In genomic region chr9:118529624-118530214, GRCh38 we compare ENCODE assay signal across 14 cellular contexts.
DNase-seq lines count a peak whose midpoint lies in the region; ATAC-seq, FAIRE-seq and TF ChIP-seq lines count a peak whose summit lies in the region.
"Had no signal": no experiment of that assay in that cellular context is flagged by ENCODE, and none has a peak within 500 bp of the region (broad histone marks: within the 10 kb centered on the region; RNA-seq: fewer than 3 reads in every experiment).

No MANE protein-coding gene starts in this region.

- H3K4me3 ChIP-seq in osteoblast (ENCODE audit: insufficient read depth, low read length) (no peak overlapping the region), MM.1S (ENCODE audit: low read length) (no peak overlapping the region)
- H3K4me3 ChIP-seq: esophagus squamous epithelium had no signal

- TF ChIP-seq CTCF in osteoblast (IDR thresholded peaks at IDR 0.05; ENCODE audit: extremely low read depth, low read depth, low read length), result no peak
- no peak for TF ChIP-seq CTCF in MM.1S (IDR thresholded peaks at IDR 0.05; ENCODE audit: low read length)

- no peaks in the 10 kb centered on the region for H3F3A ChIP-seq in MM.1S (ENCODE audit: insufficient read depth, low read length)

- H3K27ac ChIP-seq in osteoblast (ENCODE audit: low read depth, low read length) (no peak overlapping the region), MM.1S (ENCODE audit: low read length) (no peak overlapping the region)
- H3K27ac ChIP-seq: VCaP had no signal

- ATAC-seq in GM18909 (IDR thresholded peaks at IDR 0.05; ENCODE audit: poor library complexity, unreplicated experiment) (peak; percentile 95), GM21576 (IDR thresholded peaks at IDR 0.05; ENCODE audit: unreplicated experiment) (peak; percentile 82), HG03135 (IDR thresholded peaks at IDR 0.05; ENCODE audit: unreplicated experiment) (peak; percentile 81)
- ATAC-seq: Panc1 had no signal

- peak overlapping the region; percentile 3 for H3K4me2 ChIP-seq in osteoblast (ENCODE audit: insufficient read depth, low read length)
- no peak overlapping the region for H3K4me2 ChIP-seq in MM.1S (ENCODE audit: low read depth, low read length)

- no peaks in the 10 kb centered on the region for H3K9me2 ChIP-seq in MM.1S (replicated peaks; ENCODE audit: insufficient read depth, low read length)

- TF ChIP-seq POLR2A in H54 (IDR thresholded peaks at IDR 0.05; ENCODE audit: low read depth, low read length), result no peak

- H3K36me3 ChIP-seq in osteoblast (ENCODE audit: insufficient read depth, low read length) (no peaks in the 10 kb centered on the region), MM.1S (replicated peaks; ENCODE audit: insufficient read depth, low read length) (no peaks in the 10 kb centered on the region)
- H3K36me3 ChIP-seq: esophagus squamous epithelium had no signal

- FAIRE-seq in H54 (lab: Jason Lieb, UNC), result no peak
- FAIRE-seq: bronchial epithelial cell had no signal

- H3K27me3 ChIP-seq in osteoblast (ENCODE audit: insufficient read depth, low read length) (no peaks in the 10 kb centered on the region), MM.1S (replicated peaks; ENCODE audit: insufficient read depth, low read length) (no peaks in the 10 kb centered on the region)
- H3K27me3 ChIP-seq: esophagus squamous epithelium had no signal

- H3K4me1 ChIP-seq in osteoblast (ENCODE audit: insufficient read depth, low read length) (peaks cover 10% of the 10 kb centered on the region), MM.1S (ENCODE audit: low read length) (no peaks in the 10 kb centered on the region)
- H3K4me1 ChIP-seq: esophagus squamous epithelium had no signal

- DNase-seq in osteoblast (ENCODE audit: insufficient read length, low spot score, missing footprints) (no peak), H54 (ENCODE audit: insufficient read length, low spot score) (no peak), MM.1S (no peak), globus pallidus (ENCODE audit: low spot score) (no peak)
- DNase-seq: COR-L47; esophagus squamous epithelium; NCI-H146; stimulated activated naive CD4-positive, alpha-beta T cell had no signal

- H2AFZ ChIP-seq in osteoblast (ENCODE audit: low read length) (no peak overlapping the region), MM.1S (ENCODE audit: low read length) (no peak overlapping the region)

- no peaks in the 10 kb centered on the region for H3K79me2 ChIP-seq in osteoblast (ENCODE audit: insufficient read depth, low read length)
- H3K79me2 ChIP-seq in MM.1S (ENCODE audit: low read length), result no peaks in the 10 kb centered on the region

- no peak overlapping the region for H3K9ac ChIP-seq in MM.1S (ENCODE audit: low read length)

- H3K9me3 ChIP-seq in osteoblast (ENCODE audit: low read depth, low read length), result no peaks in the 10 kb centered on the region
- H3K9me3 ChIP-seq in MM.1S (replicated peaks; ENCODE audit: insufficient read depth, low read length), result no peaks in the 10 kb centered on the region
- H3K9me3 ChIP-seq: esophagus squamous epithelium had no signal

- H4K20me1 ChIP-seq in osteoblast (ENCODE audit: insufficient read depth, low read length), result no peaks in the 10 kb centered on the region
- no peaks in the 10 kb centered on the region for H4K20me1 ChIP-seq in MM.1S (ENCODE audit: insufficient read depth, low read length)
